In genomic region chr13:114009590-114010400, GRCh38 we compare ENCODE assay signal across 15 cellular contexts.
"Had no signal": no experiment of that assay in that cellular context is flagged by ENCODE, and none has a peak within 500 bp of the region (broad histone marks: within the 10 kb centered on the region; RNA-seq: fewer than 3 reads in every experiment).

No MANE protein-coding gene starts in this region.

- H3K9me3 Mint-ChIP-seq: activated T-cell treated with anti-CD3 and anti-CD28 coated beads, Interleukin-2, amount 50 U/mL, for 72 hours; T-helper 1 cell treated with Interleukin-12 subunit alpha and Interleukin-12 subunit beta and Interleukin-4 antibody, amounts not matched to agents 30 μg/mL and 1 μg/mL, for 36 hours had no signal

- H3K36me3 ChIP-seq: right lobe of liver had no signal

- H3K27me3 ChIP-seq: adrenal gland, hepatocyte, right lobe of liver, stomach had no signal

- H3K27ac ChIP-seq: adrenal gland, coronary artery, hepatocyte, right lobe of liver, stomach had no signal

- DNase-seq: activated CD8-positive, alpha-beta memory T cell treated with anti-CD3 and anti-CD28 coated beads, Interleukin-2, amount 10 ng/mL, durations not matched to agents 7 days and 5 days; activated naive CD4-positive, alpha-beta T cell treated with Interleukin-2 at 50 U/mL for 16 hours; activated T-cell treated with anti-CD3 and anti-CD28 coated beads, Interleukin-2, amount 50 U/mL, for 72 hours; adrenal gland; effector CD4-positive, alpha-beta T cell; naive B cell; nucleus accumbens; stimulated activated CD4-positive, alpha-beta T cell treated with anti-CD3 and anti-CD28 coated beads, Interleukin-2, amount 100 ng/mL, for 24 hours; stomach had no signal

- H3K4me3 Mint-ChIP-seq: activated CD8-positive, alpha-beta memory T cell treated with anti-CD3 and anti-CD28 coated beads, Interleukin-2, amount 10 ng/mL, durations not matched to agents 7 days and 5 days; activated T-cell treated with anti-CD3 and anti-CD28 coated beads, Interleukin-2, amount 50 U/mL, for 72 hours; naive B cell; T-helper 1 cell treated with Interleukin-12 subunit alpha and Interleukin-12 subunit beta and Interleukin-4 antibody, amounts not matched to agents 30 μg/mL and 1 μg/mL, for 36 hours had no signal

- ATAC-seq: activated CD8-positive, alpha-beta memory T cell treated with anti-CD3 and anti-CD28 coated beads, Interleukin-2, amount 10 ng/mL, durations not matched to agents 7 days and 5 days; activated T-cell treated with anti-CD3 and anti-CD28 coated beads, Interleukin-2, amount 50 U/mL, for 72 hours; SK-N-SH treated with all-trans-retinoic acid at 6 μM for 48 hours had no signal

- H3K27me3 Mint-ChIP-seq: activated CD8-positive, alpha-beta memory T cell treated with anti-CD3 and anti-CD28 coated beads, Interleukin-2, amount 10 ng/mL, durations not matched to agents 7 days and 5 days; naive B cell had no signal

- H3K4me1 ChIP-seq: adrenal gland, right lobe of liver had no signal

- H3K27ac Mint-ChIP-seq: activated CD8-positive, alpha-beta memory T cell treated with anti-CD3 and anti-CD28 coated beads, Interleukin-2, amount 10 ng/mL, durations not matched to agents 7 days and 5 days; activated T-cell treated with anti-CD3 and anti-CD28 coated beads, Interleukin-2, amount 50 U/mL, for 72 hours; T-helper 1 cell treated with Interleukin-12 subunit alpha and Interleukin-12 subunit beta and Interleukin-4 antibody, amounts not matched to agents 30 μg/mL and 1 μg/mL, for 36 hours had no signal

- H3K4me3 ChIP-seq: adrenal gland, coronary artery, hepatocyte, lung, right lobe of liver, stomach had no signal

- H3K9me3 ChIP-seq: adrenal gland, right lobe of liver, stomach had no signal
